In the genomic region with DNA sequence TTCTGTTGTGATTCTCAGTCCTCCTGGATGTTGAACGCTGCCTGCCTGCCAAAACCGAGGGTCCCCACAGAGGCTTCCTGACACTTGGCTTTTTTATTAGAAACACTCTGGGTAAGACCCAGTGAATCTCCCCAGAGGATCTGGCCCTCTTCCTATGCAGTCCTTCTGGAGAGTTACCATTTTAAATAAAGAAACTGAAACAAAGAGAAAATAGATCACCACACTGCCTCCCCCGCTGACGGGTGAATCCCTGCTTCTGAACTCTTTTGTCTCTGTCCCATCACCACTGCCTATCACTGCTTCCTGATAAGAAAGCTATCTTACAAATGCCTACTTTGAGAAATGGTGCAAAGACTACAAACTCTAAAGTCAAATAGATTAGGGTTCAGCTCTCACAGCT, we compare ENCODE assay signal across 9 cellular contexts.
DNase-seq lines count a peak whose midpoint lies in the region; ATAC-seq and TF ChIP-seq lines count a peak whose summit lies in the region.
"Had no signal": no experiment of that assay in that cellular context is flagged by ENCODE, and none has a peak within 500 bp of the region (broad histone marks: within the 10 kb centered on the region; RNA-seq: fewer than 3 reads in every experiment).

No MANE protein-coding gene starts in this region.

- 40 to 61% methylated on average over 4 of the region's 4 CpGs for WGBS in testis, 2 donors

- intact Hi-C loops in testis (cut with DNase I; ENCODE audit: low total_unique reads): no loop called here

- H3K9me3 ChIP-seq in testis: no peaks in the 10 kb centered on the region

- DNase-seq in RPMI7951 (ENCODE audit: low read depth): peak; percentile 14
- peak; percentile 17 for DNase-seq in testis
- no peak for DNase-seq in stimulated activated naive CD4-positive, alpha-beta T cell treated with Interleukin-2 at 50 U/mL for 16 hours (lab: John Stamatoyannopoulos, UW)
- DNase-seq in NCI-H345 (lab: John Stamatoyannopoulos, UW): no peak
- DNase-seq in SW 1271 (lab: John Stamatoyannopoulos, UW): no peak
- DNase-seq: activated CD8-positive, alpha-beta T cell treated with anti-CD3 and anti-CD28 coated beads for 36 hours; NCI-H1105 had no signal

- TF ChIP-seq CTCF in testis (IDR thresholded peaks at IDR 0.05): no peak

- H3K36me3 ChIP-seq in testis (ENCODE audit: low read depth, missing control alignments): no peaks in the 10 kb centered on the region

- no peak overlapping the region for H3K4me3 ChIP-seq in testis

- H3K27me3 ChIP-seq in testis: no peaks in the 10 kb centered on the region

- TF ChIP-seq POLR2A in testis (IDR thresholded peaks at IDR 0.05): no peak

- H3K27ac ChIP-seq in testis: no peak overlapping the region

- peak; percentile 76 for ATAC-seq in GM19351 (IDR thresholded peaks at IDR 0.05; ENCODE audit: unreplicated experiment)
- ATAC-seq in HG02852 (IDR thresholded peaks at IDR 0.05; ENCODE audit: unreplicated experiment): peak; percentile 66
- ATAC-seq: activated CD8-positive, alpha-beta T cell treated with anti-CD3 and anti-CD28 coated beads for 36 hours had no signal

- H3K4me1 ChIP-seq in testis: no peaks in the 10 kb centered on the region

Comparison
In these comparisons a context has a peak if more than half of its experiments do, and no peak if none do; other contexts are left out.
1. DNase-seq: peak in RPMI7951 (single experiment) and testis (single experiment); none in stimulated activated naive CD4-positive, alpha-beta T cell treated with Interleukin-2 at 50 U/mL for 16 hours (single experiment), NCI-H345 (single experiment) and SW 1271 (0 of 2).